8 cellular contexts compared by ENCODE assay signal in genomic region chr12:93419388-93420034, GRCh38. TPM values are rescaled to one million over a fixed set of nuclear protein-coding genes. Genes with fewer than 3 reads are reported as not detected.
DNase-seq lines count a peak whose midpoint lies in the region; ATAC-seq lines count a peak whose summit lies in the region.

No MANE protein-coding gene starts in this region.

- DNase-seq in NCI-H146 (lab: John Stamatoyannopoulos, UW) (peak; percentile 35), NCI-H146 treated with DMSO at 0.1 percent for 48 hours (lab: John Stamatoyannopoulos, UW; ENCODE audit: unreplicated experiment) (no peak), SKM-1 (lab: John Stamatoyannopoulos, UW; ENCODE audit: unreplicated experiment) (peak; percentile 3), fibroblast of peridontal ligament (ENCODE audit: extremely low read depth) (peak; percentile 84), pons (ENCODE audit: low spot score) (peak; percentile 73)
- DNase-seq in Jurkat, Clone E6-1 (ENCODE audit: low read depth, low spot score): peak; percentile 49

- ATAC-seq in GM21723 (IDR thresholded peaks at IDR 0.05; ENCODE audit: unreplicated experiment): no peak
- ATAC-seq in HG02642 (IDR thresholded peaks at IDR 0.05; ENCODE audit: poor library complexity, unreplicated experiment): no peak

- H3K4me3 ChIP-seq in Jurkat, Clone E6-1 (ENCODE audit: low read length): no peak overlapping the region

RNA-seq across cellular contexts. Expression of gene UBE2N, which starts 22.2 kb away (rescaled TPM):
- 167 TPM for polyA plus RNA-seq in Jurkat, Clone E6-1 (2012; ENCODE audit: insufficient read depth, insufficient read length)

RNA-seq across cellular contexts. Expression of gene NUDT4, which starts 41.8 kb away (rescaled TPM):
- 22.1 TPM for polyA plus RNA-seq in Jurkat, Clone E6-1 (2012; ENCODE audit: insufficient read depth, insufficient read length)

RNA-seq across cellular contexts. Expression of gene MRPL42, which starts 47.8 kb away (rescaled TPM):
- 140 TPM for polyA plus RNA-seq in Jurkat, Clone E6-1 (2012; ENCODE audit: insufficient read depth, insufficient read length)
